20 cellular contexts compared by ENCODE assay signal in the genomic region with DNA sequence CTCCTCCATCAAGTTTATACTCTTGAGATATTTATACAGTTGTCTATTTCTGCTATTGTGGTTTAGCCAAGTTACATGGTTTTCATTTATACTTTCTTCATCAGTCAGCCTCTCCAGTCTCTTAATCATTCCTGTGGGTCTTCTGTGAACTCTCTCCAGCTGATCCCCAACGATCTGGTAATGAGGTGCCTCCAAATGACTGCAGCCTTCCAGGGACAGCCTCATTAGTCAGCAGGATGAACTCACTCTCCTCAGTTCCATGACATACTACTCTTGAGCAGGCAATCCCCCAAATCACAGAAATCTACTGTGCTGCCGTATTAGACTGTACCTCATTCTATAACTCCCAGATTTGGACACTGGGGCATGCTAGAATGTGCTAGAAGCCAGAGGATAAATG. TPM values are rescaled to one million over a fixed set of nuclear protein-coding genes. Genes with fewer than 3 reads are reported as not detected.
DNase-seq lines count a peak whose midpoint lies in the region; ATAC-seq and TF ChIP-seq lines count a peak whose summit lies in the region.
"Had no signal": no experiment of that assay in that cellular context is flagged by ENCODE, and none has a peak within 500 bp of the region (broad histone marks: within the 10 kb centered on the region; RNA-seq: fewer than 3 reads in every experiment).

No MANE protein-coding gene starts in this region.

- H3K27me3 Mint-ChIP-seq in nephron progenitor cell (ENCODE audit: low read depth, poor library complexity) = no peaks in the 10 kb centered on the region

- CTCF ChIA-PET in AG04450 (lab: Charles Lee) = interaction anchor here (1.1 kb wide), 1 partner anchor 89 kb away, joined by 3 read pairs; no protein-coding TSS in a partner anchor

- H3K9me3 Mint-ChIP-seq in nephron progenitor cell = peaks cover 21% of the 10 kb centered on the region

- H3K9ac ChIP-seq in GM23248 = peak overlapping the region; percentile 7; the same call in 1 of the 2 replicates

- intact Hi-C loops in lower lobe of right lung (cut with DNase I) (no loop called here), spleen (cut with DNase I; ENCODE audit: low total_unique reads) (no loop called here)

- peak overlapping the region; percentile 25 for H3K27ac ChIP-seq in AG04450 (ENCODE audit: low read depth, low read length)
- peak overlapping the region; percentile 67 for H3K27ac ChIP-seq in GM23248
- H3K27ac ChIP-seq in lower lobe of right lung = no peak overlapping the region
- H3K27ac ChIP-seq in spleen = peak overlapping the region in 3 of 8 donors; percentile 70 to 85 (median 76)
- H3K27ac ChIP-seq in gastroesophageal sphincter = no peak overlapping the region
- H3K27ac ChIP-seq: breast epithelium, testis had no signal

- H3K36me3 Mint-ChIP-seq in nephron progenitor cell (ENCODE audit: low read depth) = peaks cover 31% of the 10 kb centered on the region

- H3K4me1 ChIP-seq in GM23248 (ENCODE audit: insufficient read depth) (peaks cover 17% of the 10 kb centered on the region), lower lobe of right lung (peaks cover 18% of the 10 kb centered on the region), spleen (peaks cover 0 to 57% (median 2%) of the 10 kb centered on the region in 6 donors), gastroesophageal sphincter (peaks cover 0 to 5% (median 0%) of the 10 kb centered on the region in 3 donors)
- H3K4me1 ChIP-seq: breast epithelium had no signal

- peak; percentile 64 to 77 for ATAC-seq in lower lobe of right lung
- no peak for ATAC-seq in gastroesophageal sphincter
- ATAC-seq in HG03175 (IDR thresholded peaks at IDR 0.05; ENCODE audit: unreplicated experiment) = no peak
- ATAC-seq: PC-3 had no signal

- TF ChIP-seq POLR2A in spleen (IDR thresholded peaks at IDR 0.05) (no peak), gastroesophageal sphincter (IDR thresholded peaks at IDR 0.05) (no peak)

- no peak overlapping the region for H3K4me3 Mint-ChIP-seq in nephron progenitor cell

- no peaks in the 10 kb centered on the region for H3K4me1 Mint-ChIP-seq in nephron progenitor cell

- H3K79me2 ChIP-seq in GM23248 (ENCODE audit: insufficient read depth) = peaks cover 91% of the 10 kb centered on the region

- TF ChIP-seq EP300 in gastroesophageal sphincter (IDR thresholded peaks at IDR 0.05) = no peak

- H3F3A ChIP-seq in GM23248 (ENCODE audit: insufficient read depth) = peaks cover 33% of the 10 kb centered on the region

- POLR2A ChIA-PET in AG04450 (lab: Yijun Ruan, JAX) = no interaction called here

- H3K4me3 ChIP-seq in AG04450 (ENCODE audit: low read depth, low read length) = no peak overlapping the region
- 0 out of 2 replicates have a peak overlapping the region, but pooled peaks have one; percentile 0 for H3K4me3 ChIP-seq in GM23248
- no peak overlapping the region for H3K4me3 ChIP-seq in astrocyte of the spinal cord (ENCODE audit: low read depth, low read length)
- H3K4me3 ChIP-seq in lower lobe of right lung = no peak overlapping the region
- no peak overlapping the region for H3K4me3 ChIP-seq in spleen
- H3K4me3 ChIP-seq in gastroesophageal sphincter = no peak overlapping the region
- H3K4me3 ChIP-seq: breast epithelium, MG63, testis had no signal

- H3K36me3 ChIP-seq in GM23248 (ENCODE audit: low read depth) (no peaks in the 10 kb centered on the region), lower lobe of right lung (no peaks in the 10 kb centered on the region), spleen (peaks cover 0 to 47% (median 10%) of the 10 kb centered on the region in 6 donors), gastroesophageal sphincter (peaks cover 0 to 5% of the 10 kb centered on the region in 2 donors)
- H3K36me3 ChIP-seq: breast epithelium, MG63 had no signal

- H3K27ac Mint-ChIP-seq in nephron progenitor cell = no peak overlapping the region

- H3K27me3 ChIP-seq in AG04450 (ENCODE audit: control insufficient read depth, insufficient read depth, low read length) = no peaks in the 10 kb centered on the region
- H3K27me3 ChIP-seq in GM23248 (replicated peaks; ENCODE audit: insufficient read depth) = no peaks in the 10 kb centered on the region
- no peaks in the 10 kb centered on the region for H3K27me3 ChIP-seq in lower lobe of right lung (ENCODE audit: low read depth)
- H3K27me3 ChIP-seq in spleen (replicated peaks in 1 of 7) = no peaks in the 10 kb centered on the region
- no peaks in the 10 kb centered on the region for H3K27me3 ChIP-seq in gastroesophageal sphincter
- H3K27me3 ChIP-seq: breast epithelium, MG63, testis had no signal

- TF ChIP-seq CTCF in AG04450 (IDR thresholded peaks at IDR 0.05; ENCODE audit: low read depth, low read length) (no peak), astrocyte of the spinal cord (IDR thresholded peaks at IDR 0.05; ENCODE audit: low read depth, low read length) (no peak), lower lobe of right lung (IDR thresholded peaks at IDR 0.05) (no peak), spleen (IDR thresholded peaks at IDR 0.05 in 8 of 11, conservative IDR thresholded peaks at IDR 0.05 in 3 of 11) (no peak), gastroesophageal sphincter (IDR thresholded peaks at IDR 0.05) (no peak), nephron progenitor cell (IDR thresholded peaks at IDR 0.05) (no peak)

- no peak overlapping the region for H2AFZ ChIP-seq in GM23248

- no peaks in the 10 kb centered on the region for H3K9me2 ChIP-seq in GM23248 (ENCODE audit: insufficient read depth)

- in situ Hi-C loops in GM23248 (cut with MboI) = no loop called here
- in situ Hi-C loops in astrocyte of the spinal cord (cut with HindIII; ENCODE audit: low sequenced_read_pairs) = no loop called here

- WGBS in GM23248 (ENCODE audit: low coverage in 1 of 2, low lambda C conversion rate in 2 of 2, missing lambda C conversion rate in 2 of 2), 2 experiments = 11 to 16% methylated on average over 2 of the region's 2 CpGs
- 84 to 92% (median 89%) methylated on average over 2 of the region's 2 CpGs for WGBS in spleen, 5 donors
- 33 to 54% methylated on average over 1 to 2 of the region's 2 CpGs for WGBS in gastroesophageal sphincter (ENCODE audit: low coverage in 1 of 2), 2 donors

- no peaks in the 10 kb centered on the region; the same call in 1 of the 2 replicates for H4K20me1 ChIP-seq in GM23248 (ENCODE audit: insufficient read depth)

- H3K4me2 ChIP-seq in GM23248 (ENCODE audit: unreplicated experiment) = peak overlapping the region; percentile 36

- DNase-seq in AG04450 (ENCODE audit: low read depth, low spot score) = peak; percentile 59
- peak; percentile 94 for DNase-seq in GM23248
- DNase-seq in astrocyte of the spinal cord (ENCODE audit: low read depth, low spot score) = peak; percentile 54
- no peak for DNase-seq in lower lobe of right lung
- DNase-seq in spleen = no peak
- no peak for DNase-seq in nephron progenitor cell
- DNase-seq: activated gamma-delta T cell treated with Interleukin-2 at 50 U/mL for 16 hours; AML-193; DMS 273 treated with DMSO at 0.1 percent for 48 hours; effector CD8-positive, alpha-beta T cell; islet precursor cell; MG63; NCI-H1930; NCI-H526; PC-3; stimulated activated CD4-positive, alpha-beta T cell treated with anti-CD3 and anti-CD28 coated beads, Interleukin-15, amount 100 ng/mL, for 24 hours; testis had no signal

- H3K9me3 ChIP-seq in AG04450 (ENCODE audit: control insufficient read depth, insufficient read depth, low read length) (peaks cover 6% of the 10 kb centered on the region), GM23248 (ENCODE audit: low read depth) (no peaks in the 10 kb centered on the region), lower lobe of right lung (no peaks in the 10 kb centered on the region), spleen (peaks cover 0 to 10% (median 8%) of the 10 kb centered on the region in 8 donors), gastroesophageal sphincter (no peaks in the 10 kb centered on the region)
- H3K9me3 ChIP-seq: MG63, testis had no signal

RNA-seq across cellular contexts. Expression of gene AREL1, which starts 15.3 kb away (rescaled TPM):
- polyA plus RNA-seq in AG04450 (2011; rRNA removed) (51.8 and 55.3 TPM in 2 replicates), GM23248 (2016; fragmentation: Nextera tagmentation; extraction: Ambion mirVana) (12.9 and 14.2 TPM in 2 replicates), spleen (1 to 10 TPM; 5.9 to 9.8 (median 8.2) TPM)
- 102 and 119 TPM in 2 replicates for polyA minus RNA-seq in AG04450 (2011; rRNA and poly(A)+ RNA removed)
- 21.0 and 25.6 TPM in 2 replicates for total RNA-seq in GM23248 (2014; rRNA removed; shearing (Covaris generic))
- total RNA-seq in lower lobe of right lung (29.1 TPM), spleen (10 to 100 TPM; 27.3 to 54.7 (median 41.7) TPM), gastroesophageal sphincter (10 to 100 TPM; 14.3 to 39.9 (median 19.9) TPM)

RNA-seq across cellular contexts. Expression of gene FCF1, which starts 15.4 kb away (rescaled TPM):
- polyA plus RNA-seq in AG04450 (2011; rRNA removed) (61.3 and 78.5 TPM in 2 replicates), GM23248 (2016; fragmentation: Nextera tagmentation; extraction: Ambion mirVana) (24.3 and 26.0 TPM in 2 replicates), spleen (10 to 100 TPM in 2 of 3 donors, 1 to 10 TPM in 1; 6.9 to 16.7 (median 11.8) TPM)
- polyA minus RNA-seq in AG04450 (2011; rRNA and poly(A)+ RNA removed) = 27.1 and 58.3 TPM in 2 replicates
- 28.7 and 39.2 TPM in 2 replicates for total RNA-seq in GM23248 (2014; rRNA removed; shearing (Covaris generic))
- total RNA-seq in lower lobe of right lung (48.6 TPM), spleen (10 to 100 TPM; 25.5 to 42.2 (median 37.5) TPM), gastroesophageal sphincter (10 to 100 TPM; 26.1 to 42.3 (median 31.6) TPM)

Comparison
In these comparisons a context has a peak if more than half of its experiments do, and no peak if none do; other contexts are left out.
1. DNase-seq: peak in AG04450 (single experiment), GM23248 (single experiment) and astrocyte of the spinal cord (single experiment); none in lower lobe of right lung (single experiment), spleen (single experiment) and nephron progenitor cell (single experiment).
2. H3K27ac ChIP-seq: peak in AG04450 (single experiment) and GM23248 (single experiment); none in lower lobe of right lung (single experiment) and gastroesophageal sphincter (0 of 4).
3. ATAC-seq: peak in lower lobe of right lung (2 of 2); none in gastroesophageal sphincter (single experiment) and HG03175 (single experiment).